In genomic region chr19:1645299-1645698, GRCh38 we compare ENCODE assay signal across 1 cellular context.
TF ChIP-seq lines count a peak whose summit lies in the region.

No MANE protein-coding gene starts in this region.

TF ChIP-seq in K562, 482 proteins besides CTCF, POLR2A, EP300 and RAD21:
- TF ChIP-seq CHCHD3 (CRISPR knock-in tag; IDR thresholded peaks at IDR 0.05) (no peak), ZBED1 (IDR thresholded peaks at IDR 0.05) (no peak), ZNF324 (CRISPR knock-in tag; IDR thresholded peaks at IDR 0.05) (no peak), RBFOX2 (IDR thresholded peaks at IDR 0.05; ENCODE audit: low read depth, low read length) (peak; percentile 47; the same call in 1 of the 2 replicates), POLR2G (IDR thresholded peaks at IDR 0.05; ENCODE audit: low read depth, low read length) (peak; percentile 11; the same call in 1 of the 2 replicates), ASH1L (IDR thresholded peaks at IDR 0.05; ENCODE audit: borderline replicate concordance, low read depth, partially characterized antibody) (no peak), PBX2 (CRISPR knock-in tag; IDR thresholded peaks at IDR 0.05; ENCODE audit: low read depth) (no peak), PBX2 (tag; conservative IDR thresholded peaks at IDR 0.05; ENCODE audit: low read depth) (no peak)
